ENCODE assay signal across 1 cellular context in the genomic region with DNA sequence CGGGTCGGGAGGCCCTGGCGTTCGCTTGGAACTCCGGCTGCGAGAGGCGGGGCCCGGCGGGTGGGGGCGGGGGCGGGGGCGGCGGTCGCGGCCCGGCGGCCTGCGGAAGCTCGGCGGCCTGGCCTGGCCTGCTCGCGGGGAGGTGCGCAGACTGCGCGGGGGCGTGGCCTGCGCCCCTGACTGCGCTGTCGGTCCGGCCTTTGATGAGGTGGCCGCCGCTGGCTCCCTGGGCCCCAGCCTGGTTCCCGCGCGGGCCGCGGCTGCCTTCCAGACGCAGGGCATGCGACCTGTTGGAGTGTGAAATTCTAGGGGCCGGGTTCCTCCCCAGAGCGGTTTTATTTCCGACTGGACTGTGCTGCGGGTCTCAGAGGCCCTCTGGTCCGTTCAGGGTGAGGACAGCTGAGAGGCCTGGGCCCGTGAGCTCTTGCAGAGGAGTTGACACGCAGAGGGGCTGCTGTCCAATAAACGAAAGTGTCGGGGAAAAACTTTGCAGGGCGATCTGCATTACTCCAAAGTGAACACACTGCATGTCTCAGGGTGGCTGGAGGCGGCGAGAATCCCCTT.
TF ChIP-seq lines count a peak whose summit lies in the region.

No MANE protein-coding gene starts in this region.

TF ChIP-seq in K562, 482 proteins besides CTCF, POLR2A, EP300 and RAD21 (continues in another document):
- no peak for TF ChIP-seq ETV6 (IDR thresholded peaks at IDR 0.05; ENCODE audit: borderline replicate concordance in 1 of 2, low read depth in 2 of 2, low read length in 1 of 2)
- TF ChIP-seq ETV6 (CRISPR knock-in tag; IDR thresholded peaks at IDR 0.05; ENCODE audit: borderline replicate concordance) = no peak
- TF ChIP-seq HDAC6 (IDR thresholded peaks at IDR 0.05; ENCODE audit: low read depth, low read length) = no peak
- no peak for TF ChIP-seq SMAD1 (IDR thresholded peaks at IDR 0.05; ENCODE audit: low read depth, low read length, partially characterized antibody)
- TF ChIP-seq CREM (IDR thresholded peaks at IDR 0.05; ENCODE audit: low read depth) = peak; percentile 57
- TF ChIP-seq, protein P1, sequence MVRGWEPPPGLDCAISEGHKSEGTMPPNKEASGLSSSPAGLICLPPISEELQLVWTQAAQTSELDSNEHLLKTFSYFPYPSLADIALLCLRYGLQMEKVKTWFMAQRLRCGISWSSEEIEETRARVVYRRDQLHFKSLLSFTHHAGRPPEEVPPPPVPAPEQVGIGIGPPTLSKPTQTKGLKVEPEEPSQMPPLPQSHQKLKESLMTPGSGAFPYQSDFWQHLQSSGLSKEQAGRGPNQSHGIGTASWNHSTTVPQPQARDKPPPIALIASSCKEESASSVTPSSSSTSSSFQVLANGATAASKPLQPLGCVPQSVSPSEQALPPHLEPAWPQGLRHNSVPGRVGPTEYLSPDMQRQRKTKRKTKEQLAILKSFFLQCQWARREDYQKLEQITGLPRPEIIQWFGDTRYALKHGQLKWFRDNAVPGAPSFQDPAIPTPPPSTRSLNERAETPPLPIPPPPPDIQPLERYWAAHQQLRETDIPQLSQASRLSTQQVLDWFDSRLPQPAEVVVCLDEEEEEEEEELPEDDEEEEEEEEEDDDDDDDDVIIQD (CRISPR knock-in tag; IDR thresholded peaks at IDR 0.05) = no peak
- no peak for TF ChIP-seq NFIX (CRISPR knock-in tag; IDR thresholded peaks at IDR 0.05; ENCODE audit: low read depth)
- TF ChIP-seq ZNF347 (CRISPR knock-in tag; IDR thresholded peaks at IDR 0.05; ENCODE audit: low read depth) = no peak
- TF ChIP-seq, protein P2, sequence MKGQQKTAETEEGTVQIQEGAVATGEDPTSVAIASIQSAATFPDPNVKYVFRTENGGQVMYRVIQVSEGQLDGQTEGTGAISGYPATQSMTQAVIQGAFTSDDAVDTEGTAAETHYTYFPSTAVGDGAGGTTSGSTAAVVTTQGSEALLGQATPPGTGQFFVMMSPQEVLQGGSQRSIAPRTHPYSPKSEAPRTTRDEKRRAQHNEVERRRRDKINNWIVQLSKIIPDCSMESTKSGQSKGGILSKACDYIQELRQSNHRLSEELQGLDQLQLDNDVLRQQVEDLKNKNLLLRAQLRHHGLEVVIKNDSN (CRISPR knock-in tag; IDR thresholded peaks at IDR 0.05) = no peak
- TF ChIP-seq, protein P3, sequence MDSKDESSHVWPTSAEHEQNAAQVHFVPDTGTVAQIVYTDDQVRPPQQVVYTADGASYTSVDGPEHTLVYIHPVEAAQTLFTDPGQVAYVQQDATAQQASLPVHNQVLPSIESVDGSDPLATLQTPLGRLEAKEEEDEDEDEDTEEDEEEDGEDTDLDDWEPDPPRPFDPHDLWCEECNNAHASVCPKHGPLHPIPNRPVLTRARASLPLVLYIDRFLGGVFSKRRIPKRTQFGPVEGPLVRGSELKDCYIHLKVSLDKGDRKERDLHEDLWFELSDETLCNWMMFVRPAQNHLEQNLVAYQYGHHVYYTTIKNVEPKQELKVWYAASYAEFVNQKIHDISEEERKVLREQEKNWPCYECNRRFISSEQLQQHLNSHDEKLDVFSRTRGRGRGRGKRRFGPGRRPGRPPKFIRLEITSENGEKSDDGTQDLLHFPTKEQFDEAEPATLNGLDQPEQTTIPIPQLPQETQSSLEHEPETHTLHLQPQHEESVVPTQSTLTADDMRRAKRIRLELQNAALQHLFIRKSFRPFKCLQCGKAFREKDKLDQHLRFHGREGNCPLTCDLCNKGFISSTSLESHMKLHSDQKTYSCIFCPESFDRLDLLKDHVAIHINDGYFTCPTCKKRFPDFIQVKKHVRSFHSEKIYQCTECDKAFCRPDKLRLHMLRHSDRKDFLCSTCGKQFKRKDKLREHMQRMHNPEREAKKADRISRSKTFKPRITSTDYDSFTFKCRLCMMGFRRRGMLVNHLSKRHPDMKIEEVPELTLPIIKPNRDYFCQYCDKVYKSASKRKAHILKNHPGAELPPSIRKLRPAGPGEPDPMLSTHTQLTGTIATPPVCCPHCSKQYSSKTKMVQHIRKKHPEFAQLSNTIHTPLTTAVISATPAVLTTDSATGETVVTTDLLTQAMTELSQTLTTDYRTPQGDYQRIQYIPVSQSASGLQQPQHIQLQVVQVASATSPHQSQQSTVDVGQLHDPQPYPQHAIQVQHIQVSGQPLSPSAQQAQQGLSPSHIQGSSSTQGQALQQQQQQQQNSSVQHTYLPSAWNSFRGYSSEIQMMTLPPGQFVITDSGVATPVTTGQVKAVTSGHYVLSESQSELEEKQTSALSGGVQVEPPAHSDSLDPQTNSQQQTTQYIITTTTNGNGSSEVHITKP (IDR thresholded peaks at IDR 0.05; ENCODE audit: partially characterized antibody) = no peak
- no peak for TF ChIP-seq XRCC3 (IDR thresholded peaks at IDR 0.05)
- 0 out of 2 replicates have a peak, but pooled peaks have one; percentile 8 for TF ChIP-seq HNRNPL (IDR thresholded peaks at IDR 0.05; ENCODE audit: low read depth, low read length)
- TF ChIP-seq ZFX (CRISPR knock-in tag; IDR thresholded peaks at IDR 0.05) = peak; percentile 93
- no peak for TF ChIP-seq HNRNPUL1 (IDR thresholded peaks at IDR 0.05; ENCODE audit: low read length)
- peak in 1 of 3 experiments; percentile 64 for TF ChIP-seq YY1 (IDR thresholded peaks at IDR 0.05; ENCODE audit: borderline replicate concordance in 1 of 3, control insufficient read depth in 1 of 3, extremely low read depth in 1 of 3, insufficient read depth in 3 of 3, insufficient read length in 1 of 3, insufficient replicate concordance in 2 of 3, low read depth in 1 of 3, low read length in 2 of 3)
- TF ChIP-seq, protein P4, sequence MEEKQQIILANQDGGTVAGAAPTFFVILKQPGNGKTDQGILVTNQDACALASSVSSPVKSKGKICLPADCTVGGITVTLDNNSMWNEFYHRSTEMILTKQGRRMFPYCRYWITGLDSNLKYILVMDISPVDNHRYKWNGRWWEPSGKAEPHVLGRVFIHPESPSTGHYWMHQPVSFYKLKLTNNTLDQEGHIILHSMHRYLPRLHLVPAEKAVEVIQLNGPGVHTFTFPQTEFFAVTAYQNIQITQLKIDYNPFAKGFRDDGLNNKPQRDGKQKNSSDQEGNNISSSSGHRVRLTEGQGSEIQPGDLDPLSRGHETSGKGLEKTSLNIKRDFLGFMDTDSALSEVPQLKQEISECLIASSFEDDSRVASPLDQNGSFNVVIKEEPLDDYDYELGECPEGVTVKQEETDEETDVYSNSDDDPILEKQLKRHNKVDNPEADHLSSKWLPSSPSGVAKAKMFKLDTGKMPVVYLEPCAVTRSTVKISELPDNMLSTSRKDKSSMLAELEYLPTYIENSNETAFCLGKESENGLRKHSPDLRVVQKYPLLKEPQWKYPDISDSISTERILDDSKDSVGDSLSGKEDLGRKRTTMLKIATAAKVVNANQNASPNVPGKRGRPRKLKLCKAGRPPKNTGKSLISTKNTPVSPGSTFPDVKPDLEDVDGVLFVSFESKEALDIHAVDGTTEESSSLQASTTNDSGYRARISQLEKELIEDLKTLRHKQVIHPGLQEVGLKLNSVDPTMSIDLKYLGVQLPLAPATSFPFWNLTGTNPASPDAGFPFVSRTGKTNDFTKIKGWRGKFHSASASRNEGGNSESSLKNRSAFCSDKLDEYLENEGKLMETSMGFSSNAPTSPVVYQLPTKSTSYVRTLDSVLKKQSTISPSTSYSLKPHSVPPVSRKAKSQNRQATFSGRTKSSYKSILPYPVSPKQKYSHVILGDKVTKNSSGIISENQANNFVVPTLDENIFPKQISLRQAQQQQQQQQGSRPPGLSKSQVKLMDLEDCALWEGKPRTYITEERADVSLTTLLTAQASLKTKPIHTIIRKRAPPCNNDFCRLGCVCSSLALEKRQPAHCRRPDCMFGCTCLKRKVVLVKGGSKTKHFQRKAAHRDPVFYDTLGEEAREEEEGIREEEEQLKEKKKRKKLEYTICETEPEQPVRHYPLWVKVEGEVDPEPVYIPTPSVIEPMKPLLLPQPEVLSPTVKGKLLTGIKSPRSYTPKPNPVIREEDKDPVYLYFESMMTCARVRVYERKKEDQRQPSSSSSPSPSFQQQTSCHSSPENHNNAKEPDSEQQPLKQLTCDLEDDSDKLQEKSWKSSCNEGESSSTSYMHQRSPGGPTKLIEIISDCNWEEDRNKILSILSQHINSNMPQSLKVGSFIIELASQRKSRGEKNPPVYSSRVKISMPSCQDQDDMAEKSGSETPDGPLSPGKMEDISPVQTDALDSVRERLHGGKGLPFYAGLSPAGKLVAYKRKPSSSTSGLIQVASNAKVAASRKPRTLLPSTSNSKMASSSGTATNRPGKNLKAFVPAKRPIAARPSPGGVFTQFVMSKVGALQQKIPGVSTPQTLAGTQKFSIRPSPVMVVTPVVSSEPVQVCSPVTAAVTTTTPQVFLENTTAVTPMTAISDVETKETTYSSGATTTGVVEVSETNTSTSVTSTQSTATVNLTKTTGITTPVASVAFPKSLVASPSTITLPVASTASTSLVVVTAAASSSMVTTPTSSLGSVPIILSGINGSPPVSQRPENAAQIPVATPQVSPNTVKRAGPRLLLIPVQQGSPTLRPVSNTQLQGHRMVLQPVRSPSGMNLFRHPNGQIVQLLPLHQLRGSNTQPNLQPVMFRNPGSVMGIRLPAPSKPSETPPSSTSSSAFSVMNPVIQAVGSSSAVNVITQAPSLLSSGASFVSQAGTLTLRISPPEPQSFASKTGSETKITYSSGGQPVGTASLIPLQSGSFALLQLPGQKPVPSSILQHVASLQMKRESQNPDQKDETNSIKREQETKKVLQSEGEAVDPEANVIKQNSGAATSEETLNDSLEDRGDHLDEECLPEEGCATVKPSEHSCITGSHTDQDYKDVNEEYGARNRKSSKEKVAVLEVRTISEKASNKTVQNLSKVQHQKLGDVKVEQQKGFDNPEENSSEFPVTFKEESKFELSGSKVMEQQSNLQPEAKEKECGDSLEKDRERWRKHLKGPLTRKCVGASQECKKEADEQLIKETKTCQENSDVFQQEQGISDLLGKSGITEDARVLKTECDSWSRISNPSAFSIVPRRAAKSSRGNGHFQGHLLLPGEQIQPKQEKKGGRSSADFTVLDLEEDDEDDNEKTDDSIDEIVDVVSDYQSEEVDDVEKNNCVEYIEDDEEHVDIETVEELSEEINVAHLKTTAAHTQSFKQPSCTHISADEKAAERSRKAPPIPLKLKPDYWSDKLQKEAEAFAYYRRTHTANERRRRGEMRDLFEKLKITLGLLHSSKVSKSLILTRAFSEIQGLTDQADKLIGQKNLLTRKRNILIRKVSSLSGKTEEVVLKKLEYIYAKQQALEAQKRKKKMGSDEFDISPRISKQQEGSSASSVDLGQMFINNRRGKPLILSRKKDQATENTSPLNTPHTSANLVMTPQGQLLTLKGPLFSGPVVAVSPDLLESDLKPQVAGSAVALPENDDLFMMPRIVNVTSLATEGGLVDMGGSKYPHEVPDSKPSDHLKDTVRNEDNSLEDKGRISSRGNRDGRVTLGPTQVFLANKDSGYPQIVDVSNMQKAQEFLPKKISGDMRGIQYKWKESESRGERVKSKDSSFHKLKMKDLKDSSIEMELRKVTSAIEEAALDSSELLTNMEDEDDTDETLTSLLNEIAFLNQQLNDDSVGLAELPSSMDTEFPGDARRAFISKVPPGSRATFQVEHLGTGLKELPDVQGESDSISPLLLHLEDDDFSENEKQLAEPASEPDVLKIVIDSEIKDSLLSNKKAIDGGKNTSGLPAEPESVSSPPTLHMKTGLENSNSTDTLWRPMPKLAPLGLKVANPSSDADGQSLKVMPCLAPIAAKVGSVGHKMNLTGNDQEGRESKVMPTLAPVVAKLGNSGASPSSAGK (IDR thresholded peaks at IDR 0.05) = peak; percentile 49
- TF ChIP-seq, protein P5, sequence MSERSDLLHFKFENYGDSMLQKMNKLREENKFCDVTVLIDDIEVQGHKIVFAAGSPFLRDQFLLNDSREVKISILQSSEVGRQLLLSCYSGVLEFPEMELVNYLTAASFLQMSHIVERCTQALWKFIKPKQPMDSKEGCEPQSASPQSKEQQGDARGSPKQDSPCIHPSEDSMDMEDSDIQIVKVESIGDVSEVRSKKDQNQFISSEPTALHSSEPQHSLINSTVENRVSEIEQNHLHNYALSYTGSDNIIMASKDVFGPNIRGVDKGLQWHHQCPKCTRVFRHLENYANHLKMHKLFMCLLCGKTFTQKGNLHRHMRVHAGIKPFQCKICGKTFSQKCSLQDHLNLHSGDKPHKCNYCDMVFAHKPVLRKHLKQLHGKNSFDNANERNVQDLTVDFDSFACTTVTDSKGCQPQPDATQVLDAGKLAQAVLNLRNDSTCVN (CRISPR knock-in tag; IDR thresholded peaks at IDR 0.05) = no peak
- TF ChIP-seq SNIP1 (IDR thresholded peaks at IDR 0.05; ENCODE audit: low read depth) = no peak
- peak; percentile 53; the same call in 1 of the 2 replicates for TF ChIP-seq ZNF12 (CRISPR knock-in tag; IDR thresholded peaks at IDR 0.05)
- TF ChIP-seq, protein P6, sequence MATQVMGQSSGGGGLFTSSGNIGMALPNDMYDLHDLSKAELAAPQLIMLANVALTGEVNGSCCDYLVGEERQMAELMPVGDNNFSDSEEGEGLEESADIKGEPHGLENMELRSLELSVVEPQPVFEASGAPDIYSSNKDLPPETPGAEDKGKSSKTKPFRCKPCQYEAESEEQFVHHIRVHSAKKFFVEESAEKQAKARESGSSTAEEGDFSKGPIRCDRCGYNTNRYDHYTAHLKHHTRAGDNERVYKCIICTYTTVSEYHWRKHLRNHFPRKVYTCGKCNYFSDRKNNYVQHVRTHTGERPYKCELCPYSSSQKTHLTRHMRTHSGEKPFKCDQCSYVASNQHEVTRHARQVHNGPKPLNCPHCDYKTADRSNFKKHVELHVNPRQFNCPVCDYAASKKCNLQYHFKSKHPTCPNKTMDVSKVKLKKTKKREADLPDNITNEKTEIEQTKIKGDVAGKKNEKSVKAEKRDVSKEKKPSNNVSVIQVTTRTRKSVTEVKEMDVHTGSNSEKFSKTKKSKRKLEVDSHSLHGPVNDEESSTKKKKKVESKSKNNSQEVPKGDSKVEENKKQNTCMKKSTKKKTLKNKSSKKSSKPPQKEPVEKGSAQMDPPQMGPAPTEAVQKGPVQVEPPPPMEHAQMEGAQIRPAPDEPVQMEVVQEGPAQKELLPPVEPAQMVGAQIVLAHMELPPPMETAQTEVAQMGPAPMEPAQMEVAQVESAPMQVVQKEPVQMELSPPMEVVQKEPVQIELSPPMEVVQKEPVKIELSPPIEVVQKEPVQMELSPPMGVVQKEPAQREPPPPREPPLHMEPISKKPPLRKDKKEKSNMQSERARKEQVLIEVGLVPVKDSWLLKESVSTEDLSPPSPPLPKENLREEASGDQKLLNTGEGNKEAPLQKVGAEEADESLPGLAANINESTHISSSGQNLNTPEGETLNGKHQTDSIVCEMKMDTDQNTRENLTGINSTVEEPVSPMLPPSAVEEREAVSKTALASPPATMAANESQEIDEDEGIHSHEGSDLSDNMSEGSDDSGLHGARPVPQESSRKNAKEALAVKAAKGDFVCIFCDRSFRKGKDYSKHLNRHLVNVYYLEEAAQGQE (CRISPR knock-in tag; IDR thresholded peaks at IDR 0.05; ENCODE audit: low read depth) = no peak
- TF ChIP-seq, protein P7, sequence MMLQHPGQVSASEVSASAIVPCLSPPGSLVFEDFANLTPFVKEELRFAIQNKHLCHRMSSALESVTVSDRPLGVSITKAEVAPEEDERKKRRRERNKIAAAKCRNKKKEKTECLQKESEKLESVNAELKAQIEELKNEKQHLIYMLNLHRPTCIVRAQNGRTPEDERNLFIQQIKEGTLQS (IDR thresholded peaks at IDR 0.05) = no peak
- TF ChIP-seq, protein P7 (CRISPR knock-in tag; conservative IDR thresholded peaks at IDR 0.05) = no peak
